1 cellular context compared by ENCODE assay signal in genomic region chr7:54967384-54967783, GRCh38.
TF ChIP-seq lines count a peak whose summit lies in the region.

No MANE protein-coding gene starts in this region.

TF ChIP-seq in Ishikawa, 13 proteins besides CTCF, POLR2A, EP300 and RAD21 (continued from another document):
- TF ChIP-seq CEBPB (IDR thresholded peaks at IDR 0.05) = peak; percentile 99
